Comparison of ENCODE assay signal across 9 cellular contexts in genomic region chr12:40168419-40168818, GRCh38. TPM values are rescaled to one million over a fixed set of nuclear protein-coding genes. Genes with fewer than 3 reads are reported as not detected.
A peak's percentile ranks its signal among the peaks of the same experiment; 100 is the strongest.
DNase-seq lines count a peak whose midpoint lies in the region; ATAC-seq and TF ChIP-seq lines count a peak whose summit lies in the region.
"Not testable (repeated sequence)": the region's sequence is repeated elsewhere in the genome, so short reads cannot be mapped to it uniquely, and the experiment has no call there.
"Had no signal": no experiment of that assay in that cellular context is flagged by ENCODE, and none has a peak within 500 bp of the region (broad histone marks: within the 10 kb centered on the region; RNA-seq: fewer than 3 reads in every experiment).

No MANE protein-coding gene starts in this region.

- H2AFZ ChIP-seq in OCI-LY3 (ENCODE audit: low read depth, low read length) = not testable (repeated sequence)

- peak overlapping the region in 2 of 6 donors; percentile 47 to 56 for H3K27ac Mint-ChIP-seq in naive B cell

- H3K79me2 ChIP-seq in OCI-LY3 (ENCODE audit: low read length) = not testable (repeated sequence)

- not testable (repeated sequence) for H3K36me3 Mint-ChIP-seq in naive B cell

- H3K36me3 ChIP-seq in OCI-LY3 (replicated peaks; ENCODE audit: low read depth, low read length) = peaks cover 28% of the 10 kb centered on the region

- ATAC-seq in GM18502 (IDR thresholded peaks at IDR 0.05; ENCODE audit: poor library complexity, unreplicated experiment) (peak; percentile 32), GM19324 (IDR thresholded peaks at IDR 0.05; ENCODE audit: low FRiP score, unreplicated experiment) (peak; percentile 52), GM21423 (IDR thresholded peaks at IDR 0.05; ENCODE audit: unreplicated experiment) (peak; percentile 26), HG02623 (IDR thresholded peaks at IDR 0.05; ENCODE audit: unreplicated experiment) (peak; percentile 21), HG02981 (IDR thresholded peaks at IDR 0.05; ENCODE audit: unreplicated experiment) (peak; percentile 10), HG03354 (IDR thresholded peaks at IDR 0.05; ENCODE audit: poor library complexity, severe bottlenecking, unreplicated experiment) (peak; percentile 43)
- not testable (repeated sequence) for ATAC-seq in naive B cell (ENCODE audit: low read depth in 2 of 2)

- peaks cover 41% of the 10 kb centered on the region for H3K4me1 ChIP-seq in OCI-LY3 (ENCODE audit: low read length)

- not testable (repeated sequence) for DNase-seq in naive B cell

- not testable (repeated sequence) for H4K20me1 ChIP-seq in OCI-LY3 (ENCODE audit: insufficient read depth, low read length)

- H3K9ac ChIP-seq in OCI-LY3 (ENCODE audit: low read length) = peak overlapping the region; percentile 65

- peak overlapping the region; percentile 92 for H3K27ac ChIP-seq in OCI-LY3 (ENCODE audit: low read length)

- peak overlapping the region; percentile 59 for H3K4me3 ChIP-seq in OCI-LY3 (ENCODE audit: low read length)

- H3K4me2 ChIP-seq in OCI-LY3 (ENCODE audit: low read length) = peak overlapping the region; percentile 63

- peak overlapping the region in 5 of 8 donors; percentile 26 to 52 (median 40) for H3K4me3 Mint-ChIP-seq in naive B cell

- peaks cover 0 to 19% (median 5%) of the 10 kb centered on the region in 7 donors for H3K9me3 Mint-ChIP-seq in naive B cell

- H3K4me1 Mint-ChIP-seq in naive B cell = peaks cover 4 to 20% (median 17%) of the 10 kb centered on the region in 3 donors

- not testable (repeated sequence) for H3K27me3 ChIP-seq in OCI-LY3 (ENCODE audit: low read depth, low read length)

- not testable (repeated sequence) for TF ChIP-seq CTCF in OCI-LY3 (IDR thresholded peaks at IDR 0.05; ENCODE audit: low read depth, low read length)

- not testable (repeated sequence) for H3K27me3 Mint-ChIP-seq in naive B cell

- peaks cover 26% of the 10 kb centered on the region for H3K9me3 ChIP-seq in OCI-LY3 (ENCODE audit: insufficient read depth, low read length)

RNA-seq across cellular contexts. Expression of gene LRRK2, which starts 56.4 kb away (rescaled TPM):
- 10 to 100 TPM in 4 of 6 donors, 1 to 10 TPM in 2; 5.4 to 12.8 (median 10.7) TPM for polyA plus RNA-seq in naive B cell (ENCODE audit: low read depth in 6 of 6)
- polyA plus RNA-seq: GM23338 had no signal
